10 cellular contexts compared by ENCODE assay signal in the genomic region with DNA sequence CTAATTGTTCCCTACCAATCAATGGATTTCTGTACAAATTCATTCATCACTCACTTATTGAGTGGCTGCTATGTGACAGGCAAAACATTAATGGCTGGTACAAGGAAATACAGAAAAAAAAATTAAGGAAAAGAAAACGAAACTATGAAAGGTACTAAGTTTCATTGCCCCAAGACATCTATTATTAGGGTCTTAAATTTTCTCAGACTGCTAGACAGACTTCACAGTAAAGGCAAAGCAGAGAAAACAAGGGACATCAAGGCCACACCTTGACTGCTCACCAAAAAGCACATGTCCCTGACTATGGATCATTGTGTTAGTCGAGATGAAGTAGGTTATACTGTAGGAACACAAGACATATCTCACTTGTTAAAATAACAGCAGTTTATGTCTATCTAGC. TPM values are rescaled to one million over a fixed set of nuclear protein-coding genes. Genes with fewer than 3 reads are reported as not detected.
"Had no signal": no experiment of that assay in that cellular context is flagged by ENCODE, and none has a peak within 500 bp of the region (broad histone marks: within the 10 kb centered on the region; RNA-seq: fewer than 3 reads in every experiment).

No MANE protein-coding gene starts in this region.

- FAIRE-seq: H1, H54, HTR-8/SVneo, K562 had no signal

- DNase-seq: H9, HCEC 1CT, IMR-90, KG1 had no signal

- ATAC-seq: GM23338, K562 had no signal

- H2AFZ ChIP-seq: GM23338 had no signal

- H3K4me3 ChIP-seq: GM23338, K562 had no signal

- H3K4me2 ChIP-seq: GM23338 had no signal

RNA-seq across cellular contexts. Expression of a gene that starts 36.5 kb away (rescaled TPM):
- total RNA-seq: HT-29 had no signal
